In genomic region chr1:223831755-223832636, GRCh38 we compare ENCODE assay signal across 8 cellular contexts. TPM values are rescaled to one million over a fixed set of nuclear protein-coding genes. Genes with fewer than 3 reads are reported as not detected.
A peak's percentile ranks its signal among the peaks of the same experiment; 100 is the strongest.
DNase-seq lines count a peak whose midpoint lies in the region; ATAC-seq lines count a peak whose summit lies in the region.

No MANE protein-coding gene starts in this region.

- H3K27ac ChIP-seq in aorta (ENCODE audit: low read depth in 1 of 2, low read length in 2 of 2): peak overlapping the region; percentile 79 to 95

- H3K27ac Mint-ChIP-seq in IgD-negative memory B cell: peak overlapping the region in 2 of 3 donors; percentile 33 to 35

- H3K9me3 Mint-ChIP-seq in IgD-negative memory B cell: no peaks in the 10 kb centered on the region

- ATAC-seq in aorta (ENCODE audit: low FRiP score): peak; percentile 26
- ATAC-seq in HG02763 (IDR thresholded peaks at IDR 0.05; ENCODE audit: unreplicated experiment): no peak

- H3K36me3 Mint-ChIP-seq in IgD-negative memory B cell: no peaks in the 10 kb centered on the region

- 12 to 18% methylated on average over 3 of the region's 3 CpGs for WGBS in aorta, 2 donors

- H3K4me1 Mint-ChIP-seq in IgD-negative memory B cell: peaks cover 25 to 28% (median 26%) of the 10 kb centered on the region in 3 donors

- no peak overlapping the region for H3K4me3 ChIP-seq in aorta (ENCODE audit: low read length in 2 of 2)

- H3K27me3 ChIP-seq in aorta (ENCODE audit: control insufficient read depth in 1 of 2, insufficient read depth in 2 of 2, low read length in 1 of 2): no peaks in the 10 kb centered on the region

- peak; percentile 71 for DNase-seq in EL
- DNase-seq in amniotic stem cell (lab: John Stamatoyannopoulos, UW): peak; percentile 56
- peak; percentile 74 for DNase-seq in kidney tubule cell (ENCODE audit: low spot score)
- DNase-seq in aorta: no peak
- no peak for DNase-seq in retina
- DNase-seq in ureter (ENCODE audit: low spot score): no peak

- intact Hi-C loops in aorta (cut with DNase I): no loop called here

- no peaks in the 10 kb centered on the region for H3K36me3 ChIP-seq in aorta (ENCODE audit: control insufficient read depth in 1 of 2, insufficient read depth in 2 of 2, low read length in 1 of 2)

- peaks cover 9 to 17% of the 10 kb centered on the region in 2 donors for H3K4me1 ChIP-seq in aorta (ENCODE audit: control insufficient read depth in 1 of 2, insufficient read depth in 2 of 2, low read length in 2 of 2)

- H3K27me3 Mint-ChIP-seq in IgD-negative memory B cell: no peaks in the 10 kb centered on the region

- H3K4me3 Mint-ChIP-seq in IgD-negative memory B cell: peak overlapping the region in 2 of 4 donors; percentile 44 to 70

- no peaks in the 10 kb centered on the region for H3K9me3 ChIP-seq in aorta (ENCODE audit: control insufficient read depth, low read length)

RNA-seq across cellular contexts. Expression of gene TP53BP2, which starts 13.8 kb away (rescaled TPM):
- 15.2 TPM for polyA plus RNA-seq in IgD-negative memory B cell
- total RNA-seq in aorta: 10 to 100 TPM; 60.6 to 83.9 TPM
- polyA plus RNA-seq in aorta: 10 to 100 TPM; 10.3 to 22.3 TPM
- 34.6 TPM for total RNA-seq in ureter

Comparison
In these comparisons a context has a peak if more than half of its experiments do, and no peak if none do; other contexts are left out.
1. DNase-seq: peak in EL (single experiment), amniotic stem cell (single experiment) and kidney tubule cell (single experiment); none in aorta (0 of 2), retina (single experiment) and ureter (single experiment).